Comparison of ENCODE assay signal across 1 cellular context in genomic region chr1:183228650-183229220, GRCh38.
TF ChIP-seq lines count a peak whose summit lies in the region.

No MANE protein-coding gene starts in this region.

TF ChIP-seq in GM23338, 12 proteins besides CTCF, POLR2A, EP300 and RAD21:
- TF ChIP-seq ZNF331 (CRISPR knock-in tag; IDR thresholded peaks at IDR 0.05; ENCODE audit: low read depth) (no peak), EZH2 (IDR thresholded peaks at IDR 0.05; ENCODE audit: low read depth, unreplicated experiment) (no peak), CREB1 (CRISPR knock-in tag; IDR thresholded peaks at IDR 0.05; ENCODE audit: low read depth) (no peak), POLR2AphosphoS5 (IDR thresholded peaks at IDR 0.05; ENCODE audit: low read depth) (no peak), ETS1 (IDR thresholded peaks at IDR 0.05) (no peak), REST (IDR thresholded peaks at IDR 0.05; ENCODE audit: unreplicated experiment) (no peak), JUNB (IDR thresholded peaks at IDR 0.05; ENCODE audit: unreplicated experiment) (no peak), STAT1 (IDR thresholded peaks at IDR 0.05; ENCODE audit: unreplicated experiment) (no peak), ZNF114 (CRISPR knock-in tag; IDR thresholded peaks at IDR 0.05) (no peak), ZNF462 (CRISPR knock-in tag; IDR thresholded peaks at IDR 0.05) (no peak)
